In the genomic region with DNA sequence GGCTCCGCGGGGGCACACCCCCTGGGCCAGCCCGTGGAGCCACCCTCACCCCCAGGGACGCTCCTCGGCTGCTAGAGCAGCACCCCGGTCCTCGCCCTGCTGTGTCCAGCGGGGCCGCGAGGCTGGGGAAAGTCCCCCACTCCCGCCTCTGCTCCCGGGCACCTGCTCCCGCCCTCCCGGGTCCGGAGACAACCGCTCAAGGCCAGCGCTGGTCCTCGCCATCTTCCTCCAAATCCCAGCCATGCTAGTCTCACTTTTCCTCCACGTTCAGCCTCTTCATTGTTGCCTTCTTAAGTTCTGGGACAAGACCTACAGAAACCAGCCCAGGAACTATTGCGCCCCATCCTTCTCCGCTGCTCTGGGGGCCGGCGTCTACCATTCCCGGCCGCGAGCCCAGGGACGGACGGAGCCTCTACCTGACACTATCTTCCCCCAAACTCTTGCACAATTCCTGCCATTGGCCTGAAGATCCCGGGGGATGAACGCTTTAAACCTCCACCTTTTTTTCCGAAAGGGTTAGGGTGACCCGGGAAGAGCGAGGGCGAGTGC, we compare ENCODE assay signal across 10 cellular contexts. TPM values are rescaled to one million over a fixed set of nuclear protein-coding genes. Genes with fewer than 3 reads are reported as not detected.
DNase-seq lines count a peak whose midpoint lies in the region; TF ChIP-seq lines count a peak whose summit lies in the region.
"Had no signal": no experiment of that assay in that cellular context is flagged by ENCODE, and none has a peak within 500 bp of the region (broad histone marks: within the 10 kb centered on the region; RNA-seq: fewer than 3 reads in every experiment).

No MANE protein-coding gene starts in this region.

- peaks cover 34% of the 10 kb centered on the region for H3K27me3 Mint-ChIP-seq in activated CD4-positive, alpha-beta memory T cell treated with anti-CD3 and anti-CD28 coated beads for 36 hours
- H3K27me3 Mint-ChIP-seq in activated CD4-positive, alpha-beta memory T cell treated with anti-CD3 and anti-CD28 coated beads, Interleukin-2, amount 10 ng/mL, durations not matched to agents 7 days and 5 days: peaks cover 58% of the 10 kb centered on the region

- 3 to 9% (median 6%) methylated on average over 22 to 34 of the region's 34 CpGs for WGBS in spleen, 5 donors

- H3K27ac ChIP-seq in Peyer's patch: no peak overlapping the region
- no peak overlapping the region for H3K27ac ChIP-seq in spleen
- no peak overlapping the region for H3K27ac ChIP-seq in colonic mucosa

- TF ChIP-seq POLR2A in Peyer's patch (IDR thresholded peaks at IDR 0.05) (no peak), spleen (IDR thresholded peaks at IDR 0.05) (no peak)

- no peak overlapping the region for H3K9ac ChIP-seq in iPS-15b (ENCODE audit: low read depth, low read length)
- no peak overlapping the region for H3K9ac ChIP-seq in colonic mucosa (ENCODE audit: low read depth in 2 of 2, low read length in 2 of 2)

- CTCF ChIA-PET in activated CD4-positive, alpha-beta memory T cell treated with anti-CD3 and anti-CD28 coated beads for 36 hours (lab: Charles Lee): interaction anchor here (0.7 to 0.8 kb wide), 2 partner anchors 16 to 176 kb away, joined by 3 read pairs; no protein-coding TSS in a partner anchor
- CTCF ChIA-PET in activated CD4-positive, alpha-beta memory T cell treated with anti-CD3 and anti-CD28 coated beads, Interleukin-2, amount 10 ng/mL, durations not matched to agents 7 days and 5 days (lab: Charles Lee): no interaction called here

- H3K4me3 ChIP-seq in Peyer's patch (peak overlapping the region in 2 of 4 donors; percentile 17 to 32), iPS-15b (ENCODE audit: low read depth, low read length) (peak overlapping the region; percentile 40), spleen (peak overlapping the region in 4 of 8 donors; percentile 21 to 61 (median 28)), colonic mucosa (no peak overlapping the region)

- TF ChIP-seq CTCF in Peyer's patch (IDR thresholded peaks at IDR 0.05) (no peak), spleen (IDR thresholded peaks at IDR 0.05 in 8 of 11, conservative IDR thresholded peaks at IDR 0.05 in 3 of 11) (no peak), colonic mucosa (IDR thresholded peaks at IDR 0.05) (no peak)

- H3K4me1 Mint-ChIP-seq in activated CD4-positive, alpha-beta memory T cell treated with anti-CD3 and anti-CD28 coated beads for 36 hours (ENCODE audit: low read depth): peaks cover 8% of the 10 kb centered on the region
- peaks cover 4% of the 10 kb centered on the region for H3K4me1 Mint-ChIP-seq in activated CD4-positive, alpha-beta memory T cell treated with anti-CD3 and anti-CD28 coated beads, Interleukin-2, amount 10 ng/mL, durations not matched to agents 7 days and 5 days

- no peaks in the 10 kb centered on the region for H3K9me3 ChIP-seq in Peyer's patch
- no peaks in the 10 kb centered on the region for H3K9me3 ChIP-seq in iPS-15b (ENCODE audit: control insufficient read depth, insufficient read depth, low read length)
- H3K9me3 ChIP-seq in spleen: no peaks in the 10 kb centered on the region
- H3K9me3 ChIP-seq in colonic mucosa: no peaks in the 10 kb centered on the region

- H3K27ac Mint-ChIP-seq in activated CD4-positive, alpha-beta memory T cell treated with anti-CD3 and anti-CD28 coated beads for 36 hours: no peak overlapping the region
- no peak overlapping the region for H3K27ac Mint-ChIP-seq in activated CD4-positive, alpha-beta memory T cell treated with anti-CD3 and anti-CD28 coated beads, Interleukin-2, amount 10 ng/mL, durations not matched to agents 7 days and 5 days

- H3K4me3 Mint-ChIP-seq in activated CD4-positive, alpha-beta memory T cell treated with anti-CD3 and anti-CD28 coated beads for 36 hours: peak overlapping the region; percentile 57
- H3K4me3 Mint-ChIP-seq in activated CD4-positive, alpha-beta memory T cell treated with anti-CD3 and anti-CD28 coated beads, Interleukin-2, amount 10 ng/mL, durations not matched to agents 7 days and 5 days: no peak overlapping the region

- H3K4me1 ChIP-seq in Peyer's patch (peaks cover 0 to 16% (median 3%) of the 10 kb centered on the region in 4 donors), iPS-15b (ENCODE audit: control insufficient read depth, insufficient read depth, low read length) (peaks cover 13% of the 10 kb centered on the region), spleen (peaks cover 3 to 34% (median 18%) of the 10 kb centered on the region in 6 donors), colonic mucosa (peaks cover 9% of the 10 kb centered on the region)

- no peaks in the 10 kb centered on the region for H3K9me3 Mint-ChIP-seq in activated CD4-positive, alpha-beta memory T cell treated with anti-CD3 and anti-CD28 coated beads for 36 hours
- H3K9me3 Mint-ChIP-seq in activated CD4-positive, alpha-beta memory T cell treated with anti-CD3 and anti-CD28 coated beads, Interleukin-2, amount 10 ng/mL, durations not matched to agents 7 days and 5 days: no peaks in the 10 kb centered on the region

- no peak for DNase-seq in activated CD4-positive, alpha-beta memory T cell treated with anti-CD3 and anti-CD28 coated beads for 36 hours
- DNase-seq in activated CD4-positive, alpha-beta memory T cell treated with anti-CD3 and anti-CD28 coated beads, Interleukin-2, amount 10 ng/mL, durations not matched to agents 7 days and 5 days: no peak
- peak in 2 of 3 donors; percentile 38 to 43 for DNase-seq in Peyer's patch
- peak; percentile 72 for DNase-seq in spleen
- no peak for DNase-seq in NCI-H1092 treated with DMSO at 0.1 percent for 48 hours (lab: John Stamatoyannopoulos, UW)
- no peak for DNase-seq in RPMI8226
- DNase-seq in colonic mucosa: no peak
- DNase-seq: ACHN, NCI-H446 had no signal

- POLR2A ChIA-PET in activated CD4-positive, alpha-beta memory T cell treated with anti-CD3 and anti-CD28 coated beads for 36 hours (lab: Charles Lee): no interaction called here
- POLR2A ChIA-PET in activated CD4-positive, alpha-beta memory T cell treated with anti-CD3 and anti-CD28 coated beads, Interleukin-2, amount 10 ng/mL, durations not matched to agents 7 days and 5 days (lab: Charles Lee): no interaction called here

- no peaks in the 10 kb centered on the region for H3K36me3 Mint-ChIP-seq in activated CD4-positive, alpha-beta memory T cell treated with anti-CD3 and anti-CD28 coated beads for 36 hours
- H3K36me3 Mint-ChIP-seq in activated CD4-positive, alpha-beta memory T cell treated with anti-CD3 and anti-CD28 coated beads, Interleukin-2, amount 10 ng/mL, durations not matched to agents 7 days and 5 days (ENCODE audit: low read depth): no peaks in the 10 kb centered on the region

- H3K36me3 ChIP-seq in Peyer's patch (no peaks in the 10 kb centered on the region), iPS-15b (ENCODE audit: control insufficient read depth, insufficient read depth, low read length) (peaks cover 2% of the 10 kb centered on the region), spleen (no peaks in the 10 kb centered on the region), colonic mucosa (no peaks in the 10 kb centered on the region)

- H3K27me3 ChIP-seq in Peyer's patch: peaks cover 0 to 7% of the 10 kb centered on the region in 2 donors
- peaks cover 37% of the 10 kb centered on the region for H3K27me3 ChIP-seq in iPS-15b (ENCODE audit: control insufficient read depth, insufficient read depth, low read length)
- H3K27me3 ChIP-seq in spleen (replicated peaks in 1 of 7): peaks cover 0 to 59% (median 34%) of the 10 kb centered on the region in 7 donors
- peaks cover 18% of the 10 kb centered on the region for H3K27me3 ChIP-seq in colonic mucosa

- intact Hi-C loops in activated CD4-positive, alpha-beta memory T cell treated with anti-CD3 and anti-CD28 coated beads for 36 hours (cut with micrococcal nuclease): loop anchor here (10.0 kb wide), 1 partner anchor 49 kb away; no protein-coding TSS in a partner anchor
- intact Hi-C loops in spleen (cut with DNase I; ENCODE audit: low total_unique reads) (no loop called here), colonic mucosa (cut with DNase I) (no loop called here)

RNA-seq across cellular contexts. Expression of gene KCP, which starts 4.8 kb away (rescaled TPM):
- total RNA-seq in activated CD4-positive, alpha-beta memory T cell treated with anti-CD3 and anti-CD28 coated beads for 36 hours: under 1 TPM; 0.05 to 0.12 TPM
- under 1 TPM; 0.20 to 0.33 TPM for total RNA-seq in activated CD4-positive, alpha-beta memory T cell treated with anti-CD3 and anti-CD28 coated beads, Interleukin-2, amount 10 ng/mL, durations not matched to agents 7 days and 5 days
- total RNA-seq in Peyer's patch (10 to 100 TPM in 1 of 4 donors, 1 to 10 TPM in 3; 3.3 to 14.1 (median 6.7) TPM), spleen (under 1 TPM; 0.14 to 0.89 (median 0.72) TPM), colonic mucosa (1 to 10 TPM in 1 of 2 donors, under 1 TPM in 1; 0.64 to 1.1 TPM)
- polyA plus RNA-seq in spleen: 1 to 10 TPM in 1 of 3 donors, under 1 TPM in 2; 0.06 to 2.1 (median 0.35) TPM

RNA-seq across cellular contexts. Expression of gene IRF5, which starts 22.4 kb away (rescaled TPM):
- 10 to 100 TPM; 21.7 to 22.9 TPM for total RNA-seq in activated CD4-positive, alpha-beta memory T cell treated with anti-CD3 and anti-CD28 coated beads for 36 hours
- 10 to 100 TPM; 25.5 to 28.6 TPM for total RNA-seq in activated CD4-positive, alpha-beta memory T cell treated with anti-CD3 and anti-CD28 coated beads, Interleukin-2, amount 10 ng/mL, durations not matched to agents 7 days and 5 days
- total RNA-seq in Peyer's patch (10 to 100 TPM; 16.9 to 27.1 (median 21.7) TPM), spleen (10 to 100 TPM; 34.7 to 56.3 (median 48.2) TPM), colonic mucosa (1 to 10 TPM; 5.0 to 9.7 TPM)
- 10 to 100 TPM; 26.2 to 41.8 (median 41.5) TPM for polyA plus RNA-seq in spleen

RNA-seq across cellular contexts. Expression of gene ATP6V1F, which starts 52.7 kb away (rescaled TPM):
- total RNA-seq in activated CD4-positive, alpha-beta memory T cell treated with anti-CD3 and anti-CD28 coated beads for 36 hours: 100 to 1,000 TPM; 113 to 117 TPM
- total RNA-seq in activated CD4-positive, alpha-beta memory T cell treated with anti-CD3 and anti-CD28 coated beads, Interleukin-2, amount 10 ng/mL, durations not matched to agents 7 days and 5 days: 100 to 1,000 TPM; 124 to 140 TPM
- total RNA-seq in Peyer's patch (10 to 100 TPM; 71.3 to 88.3 (median 84.6) TPM), spleen (10 to 100 TPM; 78.3 to 95.5 (median 84.5) TPM), colonic mucosa (100 to 1,000 TPM in 1 of 2 donors, 10 to 100 TPM in 1; 94.4 to 105 TPM)
- polyA plus RNA-seq in spleen: 100 to 1,000 TPM; 205 to 285 (median 262) TPM

Comparison
In these comparisons a context has a peak if more than half of its experiments do, and no peak if none do; other contexts are left out.
1. DNase-seq: peak in Peyer's patch (2 of 3) and spleen (single experiment); none in activated CD4-positive, alpha-beta memory T cell treated with anti-CD3 and anti-CD28 coated beads for 36 hours (single experiment), activated CD4-positive, alpha-beta memory T cell treated with anti-CD3 and anti-CD28 coated beads, Interleukin-2, amount 10 ng/mL, durations not matched to agents 7 days and 5 days (single experiment), NCI-H1092 treated with DMSO at 0.1 percent for 48 hours (single experiment), RPMI8226 (single experiment) and colonic mucosa (single experiment).